In genomic region chr1:40582121-40582520, GRCh38 we compare ENCODE assay signal across 17 cellular contexts. TPM values are rescaled to one million over a fixed set of nuclear protein-coding genes. Genes with fewer than 3 reads are reported as not detected.
DNase-seq lines count a peak whose midpoint lies in the region; ATAC-seq and TF ChIP-seq lines count a peak whose summit lies in the region.
"Had no signal": no experiment of that assay in that cellular context is flagged by ENCODE, and none has a peak within 500 bp of the region (broad histone marks: within the 10 kb centered on the region; RNA-seq: fewer than 3 reads in every experiment).

No MANE protein-coding gene starts in this region.

- peaks cover 4% of the 10 kb centered on the region for H3K27me3 Mint-ChIP-seq in activated CD8-positive, alpha-beta T cell treated with anti-CD3 and anti-CD28 coated beads for 36 hours

- H3K36me3 Mint-ChIP-seq in activated CD8-positive, alpha-beta T cell treated with anti-CD3 and anti-CD28 coated beads for 36 hours (ENCODE audit: low read depth) = no peaks in the 10 kb centered on the region
- H3K36me3 Mint-ChIP-seq: CD8-positive, alpha-beta T cell had no signal

- TF ChIP-seq CTCF in AG10803 (conservative IDR thresholded peaks at IDR 0.05; ENCODE audit: low read length) (no peak), astrocyte of the cerebellum (IDR thresholded peaks at IDR 0.05; ENCODE audit: low read depth, low read length, missing control alignments) (no peak), cardiac fibroblast (IDR thresholded peaks at IDR 0.05; ENCODE audit: low read depth, low read length) (no peak), fibroblast of the aortic adventitia (IDR thresholded peaks at IDR 0.05; ENCODE audit: insufficient read depth, low read length) (no peak)
- no peak for TF ChIP-seq CTCF in activated CD8-positive, alpha-beta T cell treated with anti-CD3 and anti-CD28 coated beads for 36 hours (IDR thresholded peaks at IDR 0.05)

- peaks cover 15% of the 10 kb centered on the region for H3K4me1 Mint-ChIP-seq in activated CD8-positive, alpha-beta T cell treated with anti-CD3 and anti-CD28 coated beads for 36 hours (ENCODE audit: low read depth)
- H3K4me1 Mint-ChIP-seq: B cell had no signal

- no peak overlapping the region for H3K4me3 ChIP-seq in AG10803 (ENCODE audit: low read length)
- H3K4me3 ChIP-seq in astrocyte of the cerebellum (ENCODE audit: low read depth, low read length) = no peak overlapping the region
- H3K4me3 ChIP-seq in cardiac fibroblast (replicated peaks in 1 of 2; ENCODE audit: low read depth in 2 of 2, low read length in 2 of 2) = no peak overlapping the region
- H3K4me3 ChIP-seq in fibroblast of the aortic adventitia (ENCODE audit: low read depth, low read length) = no peak overlapping the region
- H3K4me3 ChIP-seq: BLaER1 treated with 17β-estradiol and CSF1 and Interleukin-3, amounts not matched to agents 10 nM and 100 nM; GM23248; HAP-1 had no signal

- intact Hi-C loops in activated CD8-positive, alpha-beta T cell treated with anti-CD3 and anti-CD28 coated beads for 36 hours (cut with micrococcal nuclease) = no loop called here

- in situ Hi-C loops in astrocyte of the cerebellum (cut with HindIII; ENCODE audit: low sequenced_read_pairs) = no loop called here

- H3K27ac Mint-ChIP-seq in activated CD8-positive, alpha-beta T cell treated with anti-CD3 and anti-CD28 coated beads for 36 hours = no peak overlapping the region
- H3K27ac Mint-ChIP-seq: B cell; CD8-positive, alpha-beta T cell had no signal

- DNase-seq in AG10803 (ENCODE audit: low read depth) (peak; percentile 26), astrocyte of the cerebellum (ENCODE audit: low read depth) (peak; percentile 57), cardiac fibroblast (ENCODE audit: low read depth in 2 of 2) (peak; percentile 4 to 12), fibroblast of the aortic adventitia (ENCODE audit: low read depth) (peak; percentile 46), SW 1271 (lab: John Stamatoyannopoulos, UW) (no peak), ureter (ENCODE audit: low spot score) (no peak)
- DNase-seq in activated CD8-positive, alpha-beta T cell treated with anti-CD3 and anti-CD28 coated beads for 36 hours = no peak
- DNase-seq: Calu3; CD8-positive, alpha-beta T cell; DMS 273 treated with DMSO at 0.1 percent for 48 hours; DMS53; DND-41; GM23248 had no signal

- no peak for ATAC-seq in activated CD8-positive, alpha-beta T cell treated with anti-CD3 and anti-CD28 coated beads for 36 hours
- no peak for ATAC-seq in HG02610 (IDR thresholded peaks at IDR 0.05; ENCODE audit: unreplicated experiment)
- ATAC-seq: CD8-positive, alpha-beta T cell had no signal

- H3K4me3 Mint-ChIP-seq in activated CD8-positive, alpha-beta T cell treated with anti-CD3 and anti-CD28 coated beads for 36 hours = no peak overlapping the region
- H3K4me3 Mint-ChIP-seq: B cell; CD8-positive, alpha-beta T cell had no signal

- POLR2A ChIA-PET in activated CD8-positive, alpha-beta T cell treated with anti-CD3 and anti-CD28 coated beads for 36 hours (lab: Charles Lee) = interaction anchor here (1.0 to 1.3 kb wide), 2 partner anchors 69 to 73 kb away, joined by 3 to 4 read pairs; partner anchors contain the start of gene EXO5

- H3K9me3 Mint-ChIP-seq in activated CD8-positive, alpha-beta T cell treated with anti-CD3 and anti-CD28 coated beads for 36 hours = no peaks in the 10 kb centered on the region
- H3K9me3 Mint-ChIP-seq: CD8-positive, alpha-beta T cell had no signal

- CTCF ChIA-PET in activated CD8-positive, alpha-beta T cell treated with anti-CD3 and anti-CD28 coated beads for 36 hours (lab: Charles Lee) = interaction anchor here (1.2 kb wide), 1 partner anchor 366 kb away, joined by 3 read pairs; no protein-coding TSS in a partner anchor

RNA-seq across cellular contexts. Expression of gene ZNF684, which starts 50.7 kb away (rescaled TPM):
- total RNA-seq in fibroblast of the aortic adventitia (ENCODE audit: low replicate concordance) (5.6 and 7.0 TPM in 2 replicates), ureter (2.3 TPM)
- total RNA-seq in activated CD8-positive, alpha-beta T cell treated with anti-CD3 and anti-CD28 coated beads for 36 hours = 1 to 10 TPM; 4.2 to 4.4 TPM

Comparison
In these comparisons a context has a peak if more than half of its experiments do, and no peak if none do; other contexts are left out.
1. DNase-seq: peak in AG10803 (single experiment), astrocyte of the cerebellum (single experiment), cardiac fibroblast (2 of 2) and fibroblast of the aortic adventitia (single experiment); none in activated CD8-positive, alpha-beta T cell treated with anti-CD3 and anti-CD28 coated beads for 36 hours (single experiment), SW 1271 (0 of 2) and ureter (single experiment).